ENCODE assay signal across 8 cellular contexts in genomic region chr10:22618081-22618785, GRCh38.
DNase-seq lines count a peak whose midpoint lies in the region; ATAC-seq and TF ChIP-seq lines count a peak whose summit lies in the region.

No MANE protein-coding gene starts in this region.

- H3K36me3 ChIP-seq in lower lobe of right lung: no peaks in the 10 kb centered on the region

- H3K36me3 Mint-ChIP-seq in activated CD8-positive, alpha-beta memory T cell treated with anti-CD3 and anti-CD28 coated beads, Interleukin-2, amount 10 ng/mL, durations not matched to agents 7 days and 5 days: peaks cover 12% of the 10 kb centered on the region
- H3K36me3 Mint-ChIP-seq in activated T-helper 17 cell treated with anti-CD3 and anti-CD28 coated beads, Interleukin-2, amount 50 U/mL, for 72 hours (ENCODE audit: low read depth): peaks cover 1% of the 10 kb centered on the region
- H3K36me3 Mint-ChIP-seq in type B pancreatic cell: peaks cover 2% of the 10 kb centered on the region

- ATAC-seq in activated CD8-positive, alpha-beta memory T cell treated with anti-CD3 and anti-CD28 coated beads, Interleukin-2, amount 10 ng/mL, durations not matched to agents 7 days and 5 days: peak; percentile 12
- ATAC-seq in activated T-helper 17 cell treated with anti-CD3 and anti-CD28 coated beads, Interleukin-2, amount 50 U/mL, for 72 hours (replicated peaks): peak; percentile 43
- peak; percentile 83 for ATAC-seq in left ventricle myocardium superior
- ATAC-seq in lower lobe of right lung: no peak
- ATAC-seq in HG03280 (IDR thresholded peaks at IDR 0.05; ENCODE audit: unreplicated experiment): no peak

- H3K27me3 ChIP-seq in lower lobe of right lung (ENCODE audit: low read depth): no peaks in the 10 kb centered on the region

- TF ChIP-seq CTCF in type B pancreatic cell (conservative IDR thresholded peaks at IDR 0.05) (no peak), lower lobe of right lung (IDR thresholded peaks at IDR 0.05) (no peak)

- no peak overlapping the region for H3K4me3 ChIP-seq in lower lobe of right lung

- H3K9me3 Mint-ChIP-seq in activated CD8-positive, alpha-beta memory T cell treated with anti-CD3 and anti-CD28 coated beads, Interleukin-2, amount 10 ng/mL, durations not matched to agents 7 days and 5 days (ENCODE audit: low read depth): no peaks in the 10 kb centered on the region
- no peaks in the 10 kb centered on the region for H3K9me3 Mint-ChIP-seq in activated T-helper 17 cell treated with anti-CD3 and anti-CD28 coated beads, Interleukin-2, amount 50 U/mL, for 72 hours
- peaks cover 5% of the 10 kb centered on the region for H3K9me3 Mint-ChIP-seq in type B pancreatic cell

- no peak for DNase-seq in activated CD8-positive, alpha-beta memory T cell treated with anti-CD3 and anti-CD28 coated beads, Interleukin-2, amount 10 ng/mL, durations not matched to agents 7 days and 5 days
- no peak for DNase-seq in activated CD8-positive, alpha-beta memory T cell treated with anti-CD3 and anti-CD28 coated beads, Interleukin-2, amount 50 U/mL, for 48 hours
- DNase-seq in left ventricle myocardium superior (no peak), type B pancreatic cell (ENCODE audit: extremely low spot score, unreplicated experiment) (no peak), lower lobe of right lung (no peak)
- DNase-seq in activated effector memory CD4-positive, alpha-beta T cell treated with anti-CD3 and anti-CD28 coated beads, Interleukin-2, amount 50 U/mL, for 16 hours: no peak

- no peaks in the 10 kb centered on the region for H3K9me3 ChIP-seq in lower lobe of right lung

- peak overlapping the region; percentile 63 for H3K27ac Mint-ChIP-seq in activated CD8-positive, alpha-beta memory T cell treated with anti-CD3 and anti-CD28 coated beads, Interleukin-2, amount 10 ng/mL, durations not matched to agents 7 days and 5 days
- peak overlapping the region; percentile 89 for H3K27ac Mint-ChIP-seq in activated T-helper 17 cell treated with anti-CD3 and anti-CD28 coated beads, Interleukin-2, amount 50 U/mL, for 72 hours
- H3K27ac Mint-ChIP-seq in type B pancreatic cell: peak overlapping the region; percentile 66

- H3K4me1 ChIP-seq in lower lobe of right lung: peaks cover 79% of the 10 kb centered on the region

- intact Hi-C loops in left ventricle myocardium superior (cut with micrococcal nuclease) (no loop called here), lower lobe of right lung (cut with DNase I) (no loop called here)

- no peaks in the 10 kb centered on the region for H3K27me3 Mint-ChIP-seq in activated CD8-positive, alpha-beta memory T cell treated with anti-CD3 and anti-CD28 coated beads, Interleukin-2, amount 10 ng/mL, durations not matched to agents 7 days and 5 days
- H3K27me3 Mint-ChIP-seq in activated T-helper 17 cell treated with anti-CD3 and anti-CD28 coated beads, Interleukin-2, amount 50 U/mL, for 72 hours: no peaks in the 10 kb centered on the region
- H3K27me3 Mint-ChIP-seq in type B pancreatic cell: no peaks in the 10 kb centered on the region

- no peak overlapping the region for H3K27ac ChIP-seq in lower lobe of right lung

- H3K4me3 Mint-ChIP-seq in activated CD8-positive, alpha-beta memory T cell treated with anti-CD3 and anti-CD28 coated beads, Interleukin-2, amount 10 ng/mL, durations not matched to agents 7 days and 5 days: no peak overlapping the region
- peak overlapping the region; percentile 74 for H3K4me3 Mint-ChIP-seq in activated T-helper 17 cell treated with anti-CD3 and anti-CD28 coated beads, Interleukin-2, amount 50 U/mL, for 72 hours
- H3K4me3 Mint-ChIP-seq in type B pancreatic cell: peak overlapping the region; percentile 1

- CTCF ChIA-PET in activated CD8-positive, alpha-beta memory T cell treated with anti-CD3 and anti-CD28 coated beads, Interleukin-2, amount 10 ng/mL, durations not matched to agents 7 days and 5 days (lab: Charles Lee): interaction anchor here (0.9 to 2.9 kb wide), 6 partner anchors 9 to 36 kb away, joined by 3 to 15 read pairs (median 5); no protein-coding TSS in a partner anchor

- H3K4me1 Mint-ChIP-seq in activated CD8-positive, alpha-beta memory T cell treated with anti-CD3 and anti-CD28 coated beads, Interleukin-2, amount 10 ng/mL, durations not matched to agents 7 days and 5 days: peaks cover 91% of the 10 kb centered on the region
- peaks cover 65% of the 10 kb centered on the region for H3K4me1 Mint-ChIP-seq in activated T-helper 17 cell treated with anti-CD3 and anti-CD28 coated beads, Interleukin-2, amount 50 U/mL, for 72 hours
- H3K4me1 Mint-ChIP-seq in type B pancreatic cell (ENCODE audit: unreplicated experiment): peaks cover 47% of the 10 kb centered on the region

Comparison
In these comparisons a context has a peak if more than half of its experiments do, and no peak if none do; other contexts are left out.
1. ATAC-seq: peak in activated CD8-positive, alpha-beta memory T cell treated with anti-CD3 and anti-CD28 coated beads, Interleukin-2, amount 10 ng/mL, durations not matched to agents 7 days and 5 days (single experiment), activated T-helper 17 cell treated with anti-CD3 and anti-CD28 coated beads, Interleukin-2, amount 50 U/mL, for 72 hours (single experiment) and left ventricle myocardium superior (single experiment); none in lower lobe of right lung (0 of 2) and HG03280 (single experiment).
2. Peak in every context shown above with its lines, with median percentiles within 50 percentile points of each other: H3K27ac Mint-ChIP-seq.